In the genomic region with DNA sequence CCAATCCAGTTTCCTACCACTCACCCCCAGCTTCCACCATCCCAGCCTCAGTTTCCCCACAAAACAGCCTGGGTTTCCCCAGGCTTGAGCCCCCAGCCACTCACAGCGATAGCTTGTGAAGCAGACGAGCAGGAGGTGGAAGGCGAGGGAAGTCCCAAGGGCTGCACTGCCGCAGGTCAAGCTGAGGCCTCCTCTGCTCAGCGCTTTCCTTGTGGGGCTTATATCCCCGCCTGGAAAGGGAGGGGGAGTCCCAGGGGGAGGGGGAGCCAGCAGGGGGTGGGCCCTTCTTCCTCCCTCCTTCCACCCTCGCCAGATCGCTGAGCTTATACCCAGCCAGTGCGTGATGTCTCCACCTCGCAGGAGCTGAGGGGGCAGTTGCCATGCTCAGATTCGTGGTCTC, we compare ENCODE assay signal across 16 cellular contexts. TPM values are rescaled to one million over a fixed set of nuclear protein-coding genes. Genes with fewer than 3 reads are reported as not detected.
A peak's percentile ranks its signal among the peaks of the same experiment; 100 is the strongest.
DNase-seq lines count a peak whose midpoint lies in the region; ATAC-seq, FAIRE-seq and TF ChIP-seq lines count a peak whose summit lies in the region.
"Had no signal": no experiment of that assay in that cellular context is flagged by ENCODE, and none has a peak within 500 bp of the region (broad histone marks: within the 10 kb centered on the region; RNA-seq: fewer than 3 reads in every experiment).

A gene (minus strand): TSS at position 195 of the 400 bp plus-strand sequence. CDS start 457 bp downstream, outside the sequence.

- H3K36me3 ChIP-seq in HepG2 (replicated peaks in 1 of 2; ENCODE audit: control insufficient read depth in 1 of 2, insufficient read depth in 2 of 2, low read length in 2 of 2) = no peaks in the 10 kb centered on the region
- no peaks in the 10 kb centered on the region for H3K36me3 ChIP-seq in OCI-LY7 (ENCODE audit: insufficient read depth, low read length)
- H3K36me3 ChIP-seq: uterus had no signal

- no peak for DNase-seq in activated T-cell treated with anti-CD3 and anti-CD28 coated beads, Interleukin-2, amount 50 U/mL, for 24 hours
- DNase-seq in activated T-cell treated with anti-CD3 and anti-CD28 coated beads, Interleukin-2, amount 50 U/mL, for 4 hours = no peak
- DNase-seq in central memory CD8-positive, alpha-beta T cell (ENCODE audit: low spot score in 2 of 2) = no peak
- DNase-seq in HepG2 (ENCODE audit: low spot score) = no peak
- no peak for DNase-seq in stimulated activated naive B cell treated with anti-CD40 and anti-IgM and Interleukin-4, amounts not matched to agents 10 μg/mL and 1 μg/mL and 100 μg/mL, for 72 hours
- no peak for DNase-seq in OCI-LY7 (ENCODE audit: low spot score)
- DNase-seq in NCI-H774 (lab: John Stamatoyannopoulos, UW) = no peak
- no peak for DNase-seq in left lobe of liver (ENCODE audit: low spot score)
- DNase-seq: aorta; effector memory CD8-positive, alpha-beta T cell; Karpas-422; NCI-H2081 treated with DMSO at 0.1 percent for 48 hours; uterus had no signal

- H3K27ac ChIP-seq in HepG2 (ENCODE audit: extremely low read length, insufficient read depth, low read length) (no peak within 1 kb of the TSS), OCI-LY7 (ENCODE audit: low read depth, low read length, poor library complexity, severe bottlenecking) (no peak within 1 kb of the TSS)
- H3K27ac ChIP-seq: SK-N-MC, uterus had no signal

- H3K9me3 Mint-ChIP-seq in activated T-cell treated with anti-CD3 and anti-CD28 coated beads, Interleukin-2, amount 50 U/mL, for 24 hours = no peaks in the 10 kb centered on the region
- no peaks in the 10 kb centered on the region for H3K9me3 Mint-ChIP-seq in activated T-cell treated with anti-CD3 and anti-CD28 coated beads, Interleukin-2, amount 50 U/mL, for 4 hours
- no peaks in the 10 kb centered on the region for H3K9me3 Mint-ChIP-seq in central memory CD8-positive, alpha-beta T cell
- no peaks in the 10 kb centered on the region for H3K9me3 Mint-ChIP-seq in stimulated activated naive B cell treated with anti-CD40 and anti-IgM and Interleukin-4, amounts not matched to agents 10 μg/mL and 1 μg/mL and 100 μg/mL, for 72 hours
- H3K9me3 Mint-ChIP-seq: effector memory CD8-positive, alpha-beta T cell had no signal

- no peak for TF ChIP-seq POLR2A in HepG2 (IDR thresholded peaks at IDR 0.05; ENCODE audit: insufficient read depth in 1 of 2, low read depth in 2 of 2, low read length in 2 of 2)

- H3K27ac Mint-ChIP-seq in activated T-cell treated with anti-CD3 and anti-CD28 coated beads, Interleukin-2, amount 50 U/mL, for 24 hours = no peak within 1 kb of the TSS
- no peak within 1 kb of the TSS for H3K27ac Mint-ChIP-seq in central memory CD8-positive, alpha-beta T cell (ENCODE audit: low read depth)
- H3K27ac Mint-ChIP-seq in stimulated activated naive B cell treated with anti-CD40 and anti-IgM and Interleukin-4, amounts not matched to agents 10 μg/mL and 1 μg/mL and 100 μg/mL, for 72 hours = no peak within 1 kb of the TSS
- H3K27ac Mint-ChIP-seq: effector memory CD8-positive, alpha-beta T cell had no signal

- H3K9ac ChIP-seq in HepG2 (ENCODE audit: insufficient read depth, low read depth, low read length) = no peak within 1 kb of the TSS

- POLR2A ChIA-PET in HepG2 (lab: Yijun Ruan, JAX) (no interaction called here), OCI-LY7 (lab: Charles Lee) (no interaction called here)

- H3K4me1 ChIP-seq in HepG2 (ENCODE audit: insufficient read depth, low read length) = peaks cover 14% of the 10 kb centered on the region
- H3K4me1 ChIP-seq in OCI-LY7 (ENCODE audit: insufficient read depth, low read length, poor library complexity, severe bottlenecking) = no peaks in the 10 kb centered on the region
- H3K4me1 ChIP-seq: uterus had no signal

- H3K9me3 ChIP-seq in HepG2 (ENCODE audit: low read length) (no peaks in the 10 kb centered on the region), OCI-LY7 (ENCODE audit: low read length) (no peaks in the 10 kb centered on the region)
- H3K9me3 ChIP-seq: uterus had no signal

- H3K79me2 ChIP-seq in HepG2 (ENCODE audit: insufficient read depth, low read length) (no peaks in the 10 kb centered on the region), OCI-LY7 (ENCODE audit: insufficient read depth, low read depth, low read length) (no peaks in the 10 kb centered on the region)

- TF ChIP-seq EP300 in HepG2 (IDR thresholded peaks at IDR 0.05; ENCODE audit: low read depth in 2 of 2, low read length in 2 of 2) = no peak
- TF ChIP-seq EP300 in HepG2 (CRISPR knock-in tag; IDR thresholded peaks at IDR 0.05; ENCODE audit: borderline replicate concordance) = no peak

- H2AFZ ChIP-seq in HepG2 (ENCODE audit: low read length) (no peak within 1 kb of the TSS), OCI-LY7 (ENCODE audit: low read length) (no peak within 1 kb of the TSS)

- peak within 1 kb of the TSS in 1 of 3 experiments; percentile 30; a peak in 1 of 6 replicates for H3K4me3 ChIP-seq in HepG2 (replicated peaks in 1 of 3; ENCODE audit: insufficient read depth in 1 of 3, low read depth in 2 of 3, low read length in 3 of 3)
- no peak within 1 kb of the TSS for H3K4me3 ChIP-seq in OCI-LY7 (ENCODE audit: low read depth, low read length, poor library complexity, severe bottlenecking)
- H3K4me3 ChIP-seq: SK-N-MC, uterus had no signal

- peak within 1 kb of the TSS; percentile 51 for H3K4me3 Mint-ChIP-seq in activated T-cell treated with anti-CD3 and anti-CD28 coated beads, Interleukin-2, amount 50 U/mL, for 24 hours
- H3K4me3 Mint-ChIP-seq in activated T-cell treated with anti-CD3 and anti-CD28 coated beads, Interleukin-2, amount 50 U/mL, for 4 hours = no peak within 1 kb of the TSS
- H3K4me3 Mint-ChIP-seq in central memory CD8-positive, alpha-beta T cell = peak within 1 kb of the TSS; percentile 18
- H3K4me3 Mint-ChIP-seq in stimulated activated naive B cell treated with anti-CD40 and anti-IgM and Interleukin-4, amounts not matched to agents 10 μg/mL and 1 μg/mL and 100 μg/mL, for 72 hours = peak within 1 kb of the TSS; percentile 23 to 49

- H3K27me3 ChIP-seq in HepG2 (ENCODE audit: control insufficient read depth in 1 of 2, insufficient read depth in 2 of 2, low read length in 2 of 2) = peaks cover 25 to 89% of the 10 kb centered on the region in 2 experiments; a peak in 4 of 5 replicates

- CTCF ChIA-PET in HepG2 (lab: Yijun Ruan, JAX; ENCODE audit: low intra/inter-chr PET ratio, low total read pairs) (no interaction called here), OCI-LY7 (lab: Charles Lee; ENCODE audit: unreplicated experiment) (no interaction called here)

- H3K4me1 Mint-ChIP-seq in activated T-cell treated with anti-CD3 and anti-CD28 coated beads, Interleukin-2, amount 50 U/mL, for 24 hours (ENCODE audit: low read depth) = peaks cover 3% of the 10 kb centered on the region
- peaks cover 2% of the 10 kb centered on the region for H3K4me1 Mint-ChIP-seq in activated T-cell treated with anti-CD3 and anti-CD28 coated beads, Interleukin-2, amount 50 U/mL, for 4 hours (ENCODE audit: low read depth)
- H3K4me1 Mint-ChIP-seq in central memory CD8-positive, alpha-beta T cell = peaks cover 9% of the 10 kb centered on the region
- H3K4me1 Mint-ChIP-seq in stimulated activated naive B cell treated with anti-CD40 and anti-IgM and Interleukin-4, amounts not matched to agents 10 μg/mL and 1 μg/mL and 100 μg/mL, for 72 hours = peaks cover 8 to 11% of the 10 kb centered on the region in 2 donors

- TF ChIP-seq RAD21 in HepG2 (CRISPR knock-in tag; IDR thresholded peaks at IDR 0.05) = no peak

- peaks cover 60% of the 10 kb centered on the region for H3K27me3 Mint-ChIP-seq in activated T-cell treated with anti-CD3 and anti-CD28 coated beads, Interleukin-2, amount 50 U/mL, for 24 hours
- H3K27me3 Mint-ChIP-seq in activated T-cell treated with anti-CD3 and anti-CD28 coated beads, Interleukin-2, amount 50 U/mL, for 4 hours (ENCODE audit: low read depth) = peaks cover 59% of the 10 kb centered on the region
- H3K27me3 Mint-ChIP-seq in central memory CD8-positive, alpha-beta T cell = peaks cover 68% of the 10 kb centered on the region
- peaks cover 64 to 85% of the 10 kb centered on the region in 2 donors for H3K27me3 Mint-ChIP-seq in stimulated activated naive B cell treated with anti-CD40 and anti-IgM and Interleukin-4, amounts not matched to agents 10 μg/mL and 1 μg/mL and 100 μg/mL, for 72 hours

- intact Hi-C loops in HepG2 (cut with micrococcal nuclease; ENCODE audit: unreplicated experiment) = no loop called here
- intact Hi-C loops in OCI-LY7 (cut with micrococcal nuclease; ENCODE audit: unreplicated experiment) = no loop called here

- TF ChIP-seq CTCF in HepG2 (CRISPR knock-in tag; IDR thresholded peaks at IDR 0.05) = no peak
- no peak for TF ChIP-seq CTCF in OCI-LY7 (conservative IDR thresholded peaks at IDR 0.05; ENCODE audit: low read length)

- H4K20me1 ChIP-seq in HepG2 (ENCODE audit: insufficient read depth, low read length) (no peaks in the 10 kb centered on the region), OCI-LY7 (ENCODE audit: insufficient read depth, low read length) (no peaks in the 10 kb centered on the region)

- H3K9me2 ChIP-seq in OCI-LY7 (ENCODE audit: insufficient read depth, low read length) = no peaks in the 10 kb centered on the region

- BruUV-seq in HepG2 (replicated peaks; lab: Mats Ljungman, UMichigan) = no TSS peak
- no TSS peak for BruUV-seq in OCI-LY7 (replicated peaks; lab: Mats Ljungman, UMichigan)

- WGBS in HepG2 (ENCODE audit: low lambda C conversion rate) = 26% methylated on average over 11 of the region's 11 CpGs

- no peak for ATAC-seq in activated T-cell treated with anti-CD3 and anti-CD28 coated beads, Interleukin-2, amount 50 U/mL, for 4 hours
- no peak for ATAC-seq in central memory CD8-positive, alpha-beta T cell (replicated peaks; ENCODE audit: extremely low read depth, poor library complexity, severe bottlenecking)
- ATAC-seq in HepG2 (no peak), left lobe of liver (no peak)
- ATAC-seq in stimulated activated naive B cell treated with anti-CD40 and anti-IgM and Interleukin-4, amounts not matched to agents 10 μg/mL and 1 μg/mL and 100 μg/mL, for 72 hours (replicated peaks) = no peak
- ATAC-seq: effector memory CD8-positive, alpha-beta T cell had no signal

- no peaks in the 10 kb centered on the region for H3K36me3 Mint-ChIP-seq in activated T-cell treated with anti-CD3 and anti-CD28 coated beads, Interleukin-2, amount 50 U/mL, for 24 hours (ENCODE audit: low read depth)
- no peaks in the 10 kb centered on the region for H3K36me3 Mint-ChIP-seq in activated T-cell treated with anti-CD3 and anti-CD28 coated beads, Interleukin-2, amount 50 U/mL, for 4 hours (ENCODE audit: insufficient read depth)
- H3K36me3 Mint-ChIP-seq in central memory CD8-positive, alpha-beta T cell (ENCODE audit: insufficient read depth) = no peaks in the 10 kb centered on the region
- peaks cover 0 to 5% of the 10 kb centered on the region in 2 donors for H3K36me3 Mint-ChIP-seq in stimulated activated naive B cell treated with anti-CD40 and anti-IgM and Interleukin-4, amounts not matched to agents 10 μg/mL and 1 μg/mL and 100 μg/mL, for 72 hours

- in situ Hi-C loops in HepG2 (cut with HindIII; ENCODE audit: extremely low pct_ligation_motif_present, low pct_unique_long_range_greater_than_20kb) = no loop called here

- H3K4me2 ChIP-seq in HepG2 (ENCODE audit: low read depth, low read length) (peak within 1 kb of the TSS; percentile 56), OCI-LY7 (ENCODE audit: low read length) (no peak within 1 kb of the TSS)

- FAIRE-seq in HepG2 (lab: Jason Lieb, UNC) = no peak

RNA-seq across cellular contexts. Expression of the gene that starts here (rescaled TPM):
- not detected for total RNA-seq in activated T-cell treated with anti-CD3 and anti-CD28 coated beads, Interleukin-2, amount 50 U/mL, for 4 hours
- total RNA-seq in HepG2 (2016; rRNA removed; fragmentation: Illumina TruSeq; extraction: Trizol) = not detected in 2 replicates
- not detected in 2 replicates for total RNA-seq in HepG2 (2016; cell fraction: cytosol; rRNA removed; fragmentation: Illumina TruSeq; extraction: Trizol; ENCODE audit: low read depth)
- not detected in 2 replicates for total RNA-seq in HepG2 (2016; cell fraction: insoluble cytoplasmic fraction; rRNA removed; fragmentation: Illumina TruSeq; extraction: Trizol)
- not detected in 2 replicates for total RNA-seq in HepG2 (2016; cell fraction: membrane; rRNA removed; fragmentation: Illumina TruSeq; extraction: Trizol)
- not detected in 2 replicates for total RNA-seq in HepG2 (2016; cell fraction: nucleus; rRNA removed; fragmentation: Illumina TruSeq; extraction: Trizol)
- 0.24 and 0.25 TPM in 2 replicates for polyA plus RNA-seq in HepG2 (2011; rRNA removed)
- polyA plus RNA-seq in HepG2 (2011; cell fraction: cytosol; rRNA removed) = 0.21 and 0.30 TPM in 2 replicates
- 1.1 and 1.2 TPM in 2 replicates for polyA plus RNA-seq in HepG2 (2011; cell fraction: nucleus; rRNA removed)
- polyA plus RNA-seq in HepG2 (2012) = 0.32 TPM in 1 of 2 replicates, not detected in the other
- not detected in 2 replicates for polyA plus RNA-seq in HepG2 (2016; cell fraction: cytosol; fragmentation: Illumina TruSeq; extraction: Trizol; ENCODE audit: low read depth)
- polyA plus RNA-seq in HepG2 (2016; cell fraction: insoluble cytoplasmic fraction; fragmentation: Illumina TruSeq; extraction: Trizol; ENCODE audit: low read depth) = not detected in 2 replicates
- polyA plus RNA-seq in HepG2 (2016; cell fraction: membrane; fragmentation: Illumina TruSeq; extraction: Trizol; ENCODE audit: low read depth) = not detected in 2 replicates
- not detected in 2 replicates for polyA plus RNA-seq in HepG2 (2016; cell fraction: nucleus; fragmentation: Illumina TruSeq; extraction: Trizol; ENCODE audit: insufficient read depth, low read depth)
- not detected in 2 replicates for polyA minus RNA-seq in HepG2 (2011; rRNA and poly(A)+ RNA removed; ENCODE audit: low replicate concordance)
- not detected in 2 replicates for polyA minus RNA-seq in HepG2 (2011; cell fraction: cytosol; rRNA and poly(A)+ RNA removed)
- not detected in 2 replicates for polyA minus RNA-seq in HepG2 (2011; cell fraction: nucleus; rRNA and poly(A)+ RNA removed)
- not detected in 2 replicates for total RNA-seq in OCI-LY7 (2014; rRNA removed; shearing (Covaris generic))
- total RNA-seq in OCI-LY7 (2022) = not detected in 2 replicates
- total RNA-seq in left lobe of liver = not detected
- total RNA-seq: aorta, lower leg skin, uterus had no signal
- polyA plus RNA-seq: AG04450 had no signal
